Comparison of ENCODE assay signal across 11 cellular contexts in the genomic region with DNA sequence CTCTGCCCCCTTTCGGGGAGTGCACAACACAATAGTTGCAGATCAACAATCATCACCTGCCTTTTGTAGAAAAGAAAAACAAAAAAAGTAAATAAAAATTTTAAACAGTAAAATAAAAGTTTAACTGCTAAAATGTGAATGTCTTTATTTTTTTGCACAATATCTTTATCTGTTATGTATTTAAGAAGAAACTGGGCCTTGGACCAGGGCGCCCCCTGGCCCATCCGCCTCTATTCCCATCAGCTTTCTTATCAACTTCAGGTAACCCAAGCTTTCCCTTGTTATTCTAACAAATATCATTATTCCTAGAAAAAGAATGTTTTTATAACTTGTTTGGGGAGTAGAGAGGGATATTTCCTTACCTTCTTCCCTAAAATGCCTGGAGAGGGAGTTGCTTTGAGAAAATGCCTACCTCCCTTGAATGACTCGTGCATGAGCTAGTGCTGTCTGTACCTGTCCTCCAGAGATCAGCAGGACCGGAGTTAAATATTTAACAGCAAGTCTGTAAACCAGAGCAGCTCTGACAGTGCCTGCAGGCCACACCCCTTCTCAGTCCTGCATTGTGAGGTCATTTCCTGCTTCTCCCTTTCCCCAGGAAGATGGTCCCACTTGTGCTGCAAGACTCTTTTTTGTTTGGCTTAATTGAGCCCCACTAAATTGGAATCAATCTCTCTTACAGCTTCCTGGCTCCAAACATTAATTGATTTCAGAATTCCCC.
DNase-seq lines count a peak whose midpoint lies in the region; ATAC-seq and TF ChIP-seq lines count a peak whose summit lies in the region.
"Had no signal": no experiment of that assay in that cellular context is flagged by ENCODE, and none has a peak within 500 bp of the region (broad histone marks: within the 10 kb centered on the region; RNA-seq: fewer than 3 reads in every experiment).

No MANE protein-coding gene starts in this region.

- intact Hi-C loops in IMR-90 (cut with micrococcal nuclease) (no loop called here), right lobe of liver (cut with DNase I) (no loop called here)

- H3K79me1 ChIP-seq in IMR-90 (ENCODE audit: low read depth in 1 of 2, low read length in 2 of 2), result no peaks in the 10 kb centered on the region

- TF ChIP-seq CTCF in IMR-90 (conservative IDR thresholded peaks at IDR 0.05; ENCODE audit: low read depth, low read length) (no peak), brain microvascular endothelial cell (IDR thresholded peaks at IDR 0.05; ENCODE audit: low read depth, low read length, missing control alignments) (peak; percentile 40), right lobe of liver (IDR thresholded peaks at IDR 0.05) (no peak), WERI-Rb-1 (IDR thresholded peaks at IDR 0.05; ENCODE audit: low read depth, low read length) (no peak)

- no peaks in the 10 kb centered on the region for H3K9me3 ChIP-seq in IMR-90 (ENCODE audit: control insufficient read depth, insufficient read depth, low read length)
- no peaks in the 10 kb centered on the region for H3K9me3 ChIP-seq in right lobe of liver
- no peaks in the 10 kb centered on the region for H3K9me3 ChIP-seq in WERI-Rb-1 (ENCODE audit: severe bottlenecking)
- H3K9me3 ChIP-seq: MG63 had no signal

- H3K4me1 ChIP-seq in IMR-90 (ENCODE audit: control insufficient read depth, insufficient read depth, low read length) (no peaks in the 10 kb centered on the region), right lobe of liver (no peaks in the 10 kb centered on the region)

- H3K23ac ChIP-seq in IMR-90 (ENCODE audit: low read depth, low read length), result no peak overlapping the region

- POLR2A ChIA-PET in IMR-90 (lab: Charles Lee; ENCODE audit: unreplicated experiment), result no interaction called here

- H3K36me3 ChIP-seq in IMR-90 (ENCODE audit: control insufficient read depth, insufficient read depth, low read length) (peaks cover 29% of the 10 kb centered on the region), brain microvascular endothelial cell (replicated peaks) (peaks cover 32% of the 10 kb centered on the region), right lobe of liver (peaks cover 0 to 20% (median 6%) of the 10 kb centered on the region in 4 donors), WERI-Rb-1 (peaks cover 29% of the 10 kb centered on the region)
- H3K36me3 ChIP-seq: MG63 had no signal

- dilution Hi-C loops in IMR-90 (cut with HindIII; ENCODE audit: low sequenced_read_pairs, unreplicated experiment), result no loop called here

- no peak overlapping the region for H3K4me2 ChIP-seq in IMR-90 (ENCODE audit: low read depth, low read length)

- H3K27ac ChIP-seq in IMR-90 (ENCODE audit: insufficient read depth, low read length) (no peak overlapping the region), brain microvascular endothelial cell (no peak overlapping the region), right lobe of liver (no peak overlapping the region), WERI-Rb-1 (no peak overlapping the region)

- DNase-seq in DMS53 (lab: John Stamatoyannopoulos, UW) (peak; percentile 64), IMR-90 (peak; percentile 43), brain microvascular endothelial cell (no peak), right lobe of liver (peak in 1 of 3 donors; percentile 11), NCI-H345 treated with DMSO at 0.1 percent for 48 hours (lab: John Stamatoyannopoulos, UW; ENCODE audit: unreplicated experiment) (no peak), WERI-Rb-1 (no peak)
- DNase-seq: hippocampal formation; MG63; stimulated activated CD8-positive, alpha-beta memory T cell treated with anti-CD3 and anti-CD28 coated beads, Interleukin-4, amount 100 ng/mL, for 48 hours had no signal

- BruUV-seq in IMR-90 (replicated peaks; lab: Mats Ljungman, UMichigan), result no TSS peak

- in situ Hi-C loops in IMR-90 (cut with MboI; ENCODE audit: low sequenced_read_pairs), result no loop called here
- in situ Hi-C loops in brain microvascular endothelial cell (cut with HindIII; ENCODE audit: low pct_ligation_motif_present, low sequenced_read_pairs), result loop anchor here (25.0 kb wide), 1 partner anchor 602 kb away; no protein-coding TSS in a partner anchor

- TF ChIP-seq RAD21 in IMR-90 (IDR thresholded peaks at IDR 0.05; ENCODE audit: low read length), result no peak

- H2BK120ac ChIP-seq in IMR-90 (ENCODE audit: low read depth, low read length), result no peak overlapping the region

- H2AK9ac ChIP-seq in IMR-90 (replicated peaks; ENCODE audit: low read depth, low read length, poor library complexity), result no peak overlapping the region

- no peaks in the 10 kb centered on the region for H3K27me3 ChIP-seq in IMR-90 (ENCODE audit: control insufficient read depth, insufficient read depth, low read length)
- no peaks in the 10 kb centered on the region for H3K27me3 ChIP-seq in brain microvascular endothelial cell (replicated peaks)
- H3K27me3 ChIP-seq in right lobe of liver, result no peaks in the 10 kb centered on the region
- peaks cover 21% of the 10 kb centered on the region for H3K27me3 ChIP-seq in WERI-Rb-1 (ENCODE audit: insufficient read depth, low read depth, severe bottlenecking)
- H3K27me3 ChIP-seq: MG63 had no signal

- no peak for ATAC-seq in IMR-90 (ENCODE audit: low read depth)
- ATAC-seq in right lobe of liver, result peak; percentile 38 to 83 (median 46)
- ATAC-seq in GM21723 (IDR thresholded peaks at IDR 0.05; ENCODE audit: unreplicated experiment), result no peak
- no peak for ATAC-seq in HG03139 (IDR thresholded peaks at IDR 0.05; ENCODE audit: unreplicated experiment)

- H4K20me1 ChIP-seq in IMR-90 (ENCODE audit: insufficient read depth, low read length), result no peaks in the 10 kb centered on the region

- H2BK15ac ChIP-seq in IMR-90 (ENCODE audit: low read depth, low read length), result no peak overlapping the region

- peak overlapping the region in 1 of 2 experiments; percentile 56; a peak in 1 of 4 replicates for H4K8ac ChIP-seq in IMR-90 (ENCODE audit: low read depth in 2 of 2, low read length in 2 of 2)

- TF ChIP-seq POLR2A in IMR-90 (IDR thresholded peaks at IDR 0.05; ENCODE audit: low read depth, low read length), result no peak
- TF ChIP-seq POLR2A in right lobe of liver (IDR thresholded peaks at IDR 0.05), result no peak

- no peak overlapping the region for H4K91ac ChIP-seq in IMR-90 (ENCODE audit: insufficient read depth, low read depth, low read length)

- H3K4me3 ChIP-seq in IMR-90 (ENCODE audit: insufficient read depth, low read depth, low read length), result no peak overlapping the region
- no peak overlapping the region for H3K4me3 ChIP-seq in brain microvascular endothelial cell (ENCODE audit: low read depth, low read length)
- H3K4me3 ChIP-seq in right lobe of liver, result no peak overlapping the region
- H3K4me3 ChIP-seq in WERI-Rb-1 (ENCODE audit: low read depth, low read length), result no peak overlapping the region
- H3K4me3 ChIP-seq: MG63 had no signal

- H3K4ac ChIP-seq in IMR-90 (ENCODE audit: low read depth, low read length), result no peak overlapping the region

- no peak overlapping the region for H2AK5ac ChIP-seq in IMR-90 (ENCODE audit: low read depth, low read length)

- no peak overlapping the region for H2BK20ac ChIP-seq in IMR-90 (ENCODE audit: low read depth, low read length)

- no peak overlapping the region for H2BK5ac ChIP-seq in IMR-90 (ENCODE audit: low read depth, low read length, poor library complexity, severe bottlenecking)

- no peak overlapping the region for H3K14ac ChIP-seq in IMR-90 (replicated peaks; ENCODE audit: low read depth, low read length)

- H2AFZ ChIP-seq in IMR-90 (replicated peaks; ENCODE audit: low read length, poor library complexity), result peak overlapping the region; percentile 28

- peaks cover 5% of the 10 kb centered on the region for H3K9me1 ChIP-seq in IMR-90 (ENCODE audit: insufficient read depth, low read length)

- no peak overlapping the region for H4K5ac ChIP-seq in IMR-90 (ENCODE audit: low read depth, low read length)

- no peak overlapping the region for H3K18ac ChIP-seq in IMR-90 (ENCODE audit: low read depth, low read length)

- no peak overlapping the region for H3K56ac ChIP-seq in IMR-90 (ENCODE audit: extremely low read depth, insufficient read depth, low read length)

- CTCF ChIA-PET in IMR-90 (lab: Yijun Ruan, JAX), result no interaction called here

- no peak overlapping the region for H3K9ac ChIP-seq in IMR-90 (ENCODE audit: low read depth, low read length)

- WGBS in IMR-90 (ENCODE audit: extremely low coverage in 2 of 2, insufficient read length in 1 of 2), 2 experiments, result 92% methylated on average over 2 of the region's 5 CpGs; no CpG with 5 or more reads in 1 of the 2 experiments
- WGBS in right lobe of liver (ENCODE audit: insufficient coverage, low coverage, low lambda C conversion rate, missing lambda C conversion rate), result 71% methylated on average over 5 of the region's 5 CpGs

TF ChIP-seq in IMR-90, 13 proteins besides CTCF, POLR2A, EP300 and RAD21:
- TF ChIP-seq MAZ (IDR thresholded peaks at IDR 0.05; ENCODE audit: borderline replicate concordance, low read depth, low read length), result no peak
- no peak for TF ChIP-seq RCOR1 (IDR thresholded peaks at IDR 0.05; ENCODE audit: insufficient replicate concordance, low read length)
- TF ChIP-seq CHD1 (IDR thresholded peaks at IDR 0.05; ENCODE audit: low read depth, low read length), result no peak
- no peak for TF ChIP-seq NFE2L2 (IDR thresholded peaks at IDR 0.05; ENCODE audit: low read depth, low read length)
- no peak for TF ChIP-seq BHLHE40 (IDR thresholded peaks at IDR 0.05; ENCODE audit: low read depth, low read length)
- TF ChIP-seq MAFK (IDR thresholded peaks at IDR 0.05; ENCODE audit: low read depth, low read length), result no peak

Comparison
In these comparisons a context has a peak if more than half of its experiments do, and no peak if none do; other contexts are left out.
1. DNase-seq: peak in DMS53 (single experiment) and IMR-90 (single experiment); none in brain microvascular endothelial cell (single experiment), NCI-H345 treated with DMSO at 0.1 percent for 48 hours (single experiment) and WERI-Rb-1 (single experiment).
2. ATAC-seq: peak in right lobe of liver (4 of 4); none in IMR-90 (single experiment), GM21723 (single experiment) and HG03139 (single experiment).